Comparison of ENCODE assay signal across 19 cellular contexts in the genomic region with DNA sequence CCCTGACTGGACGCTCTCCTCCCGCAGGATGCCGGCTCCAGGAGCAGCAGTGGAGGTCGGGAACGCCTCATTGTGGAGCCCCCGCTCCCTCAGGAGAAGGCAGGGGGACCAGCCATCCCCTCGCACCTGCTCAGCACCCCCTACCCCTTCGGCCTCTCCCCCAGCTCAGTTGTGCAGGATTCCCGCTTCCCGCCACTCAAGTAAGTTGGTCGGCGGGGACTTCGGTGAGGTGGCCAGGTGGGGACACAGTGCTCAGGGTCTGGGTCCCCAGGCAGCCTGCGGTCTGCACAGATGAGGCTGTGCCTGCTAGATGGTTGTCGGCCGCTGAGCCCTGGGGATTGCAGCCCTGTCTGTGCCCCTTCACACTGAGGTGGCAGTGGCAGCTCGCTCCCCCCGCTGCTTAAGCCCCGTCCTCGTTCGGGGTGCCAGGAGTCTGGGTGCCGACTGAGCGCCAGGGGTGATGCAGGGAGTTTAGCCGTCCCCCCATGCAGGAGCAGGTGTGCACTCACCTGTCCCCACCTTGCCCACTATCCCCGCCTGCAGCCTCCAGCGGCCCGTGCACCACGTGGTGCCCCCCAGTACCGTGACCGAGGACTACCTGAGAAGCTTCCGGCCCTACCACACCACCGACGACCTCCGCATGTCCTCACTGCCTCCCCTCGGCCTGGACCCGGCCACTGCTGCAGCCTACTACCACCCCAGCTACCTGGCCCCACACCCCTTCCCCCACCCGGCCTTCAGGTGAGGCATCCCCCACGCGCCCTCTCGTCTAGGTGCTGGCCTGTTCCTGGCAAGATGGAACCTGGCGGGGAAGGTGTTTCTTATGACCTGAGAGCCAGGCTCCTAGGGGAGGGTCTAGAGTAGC.
"Had no signal": no experiment of that assay in that cellular context is flagged by ENCODE, and none has a peak within 500 bp of the region (broad histone marks: within the 10 kb centered on the region; RNA-seq: fewer than 3 reads in every experiment).

No MANE protein-coding gene starts in this region.

- H2AFZ ChIP-seq: neural progenitor cell had no signal

- H3K27me3 ChIP-seq: cardiac muscle cell, heart left ventricle, neural progenitor cell, tibial artery had no signal

- H3K9ac ChIP-seq: neural progenitor cell had no signal

- H3K4me3 ChIP-seq: cardiac muscle cell, heart left ventricle, neural progenitor cell, tibial artery had no signal

- H3K9me3 ChIP-seq: heart left ventricle, tibial artery had no signal

- H3K36me3 ChIP-seq: neural progenitor cell had no signal

- ATAC-seq: activated CD4-positive, CD25-positive, alpha-beta regulatory T cell treated with anti-CD3 and anti-CD28 coated beads, Interleukin-2, amount 50 U/mL, for 24 hours; activated naive CD8-positive, alpha-beta T cell treated with anti-CD3 and anti-CD28 coated beads, Interleukin-2, amount 50 U/mL, for 24 hours; activated T-cell treated with anti-CD3 and anti-CD28 coated beads, Interleukin-2, amount 50 U/mL, for 72 hours; heart left ventricle; left lobe of liver; naive thymus-derived CD8-positive, alpha-beta T cell; stimulated activated effector memory CD8-positive, alpha-beta T cell treated with anti-CD3 and anti-CD28 coated beads, Interleukin-12 subunit alpha, Interleukin-12 subunit beta, amount 100 ng/mL, for 72 hours; stimulated activated naive CD8-positive, alpha-beta T cell treated with anti-CD3 and anti-CD28 coated beads, Interleukin-15, amount 100 ng/mL, for 72 hours had no signal

- H3K4me2 ChIP-seq: neural progenitor cell had no signal

- DNase-seq: activated CD4-positive, alpha-beta memory T cell treated with anti-CD3 and anti-CD28 coated beads, Interleukin-2, amount 10 ng/mL, durations not matched to agents 7 days and 5 days; activated CD4-positive, alpha-beta T cell treated with anti-CD3 and anti-CD28 coated beads, Interleukin-2, amount 10 ng/mL, durations not matched to agents 24 days and 14 days; activated effector memory CD4-positive, alpha-beta T cell treated with anti-CD3 and anti-CD28 coated beads, Interleukin-2, amount 50 U/mL, for 16 hours; activated naive CD4-positive, alpha-beta T cell treated with anti-CD3 and anti-CD28 coated beads, Interleukin-2, amount 50 U/mL, for 16 hours; activated naive CD8-positive, alpha-beta T cell treated with anti-CD3 and anti-CD28 coated beads, Interleukin-2, amount 50 U/mL, for 24 hours; activated T-cell treated with anti-CD3 and anti-CD28 coated beads, Interleukin-2, amount 50 U/mL, for 72 hours; islet precursor cell; mammary epithelial cell; naive thymus-derived CD8-positive, alpha-beta T cell; stimulated activated CD4-positive, alpha-beta T cell treated with anti-CD3 and anti-CD28 coated beads, Interleukin-1b, Interleukin-23, amount 100 ng/mL, for 48 hours; stimulated activated naive CD8-positive, alpha-beta T cell treated with anti-CD3 and anti-CD28 coated beads, Interleukin-15, amount 100 ng/mL, for 72 hours; tibial artery had no signal

- H3K27ac ChIP-seq: cardiac muscle cell, neural progenitor cell had no signal

- FAIRE-seq: endometrium had no signal
